In the genomic region with DNA sequence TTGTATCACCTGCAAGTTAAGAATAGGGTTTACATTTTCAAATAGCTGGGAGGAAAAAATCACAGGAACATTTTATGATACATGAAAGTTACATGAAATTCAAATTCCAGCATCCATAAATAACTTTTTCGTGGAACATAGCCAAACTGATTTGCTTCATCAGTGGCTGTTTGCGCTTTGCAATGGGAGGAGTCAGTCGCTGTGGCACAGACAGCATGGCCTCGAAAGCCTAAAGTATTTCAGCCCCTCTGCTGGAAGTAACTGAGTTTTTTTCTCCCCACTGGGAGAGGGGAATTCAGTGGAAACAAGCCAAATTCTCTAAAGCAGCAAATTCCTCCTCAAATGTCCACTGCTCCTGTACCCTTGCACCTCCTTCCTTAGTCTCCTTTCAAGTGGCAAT, we compare ENCODE assay signal across 18 cellular contexts.
DNase-seq lines count a peak whose midpoint lies in the region; ATAC-seq and TF ChIP-seq lines count a peak whose summit lies in the region.
"Had no signal": no experiment of that assay in that cellular context is flagged by ENCODE, and none has a peak within 500 bp of the region (broad histone marks: within the 10 kb centered on the region; RNA-seq: fewer than 3 reads in every experiment).

No MANE protein-coding gene starts in this region.

- ATAC-seq in Right ventricle myocardium superior (ENCODE audit: poor library complexity): peak; percentile 66
- ATAC-seq in HG02981 (IDR thresholded peaks at IDR 0.05; ENCODE audit: unreplicated experiment): no peak
- ATAC-seq: GM23338, HCT116 had no signal

- no peak for TF ChIP-seq CTCF in astrocyte of the cerebellum (IDR thresholded peaks at IDR 0.05; ENCODE audit: low read depth, low read length, missing control alignments)
- no peak for TF ChIP-seq CTCF in fibroblast of pulmonary artery (IDR thresholded peaks at IDR 0.05; ENCODE audit: low read length, missing control alignments)

- intact Hi-C loops in Right ventricle myocardium superior (cut with DNase I): loop anchor here (10.0 kb wide), 2 partner anchors 412 to 1492 kb away; no protein-coding TSS in a partner anchor
- intact Hi-C loops in cardiac septum (cut with DNase I): loop anchor here (5.0 kb wide), 1 partner anchor 1495 kb away; no protein-coding TSS in a partner anchor

- no peak overlapping the region for H3K4me3 ChIP-seq in astrocyte of the cerebellum (ENCODE audit: low read depth, low read length)
- H3K4me3 ChIP-seq in fibroblast of pulmonary artery (replicated peaks; ENCODE audit: low read depth, low read length): no peak overlapping the region
- H3K4me3 ChIP-seq: GM23338, PC-9 had no signal

- in situ Hi-C loops in astrocyte of the cerebellum (cut with HindIII; ENCODE audit: low sequenced_read_pairs): no loop called here

- DNase-seq in Right ventricle myocardium superior (no peak), cardiac septum (ENCODE audit: low spot score) (no peak), astrocyte of the cerebellum (ENCODE audit: low read depth) (peak; percentile 24), fibroblast of pulmonary artery (ENCODE audit: low read depth) (peak; percentile 14), superior temporal gyrus (ENCODE audit: extremely low spot score) (peak; percentile 19), SK-N-DZ (ENCODE audit: low spot score) (no peak), foreskin melanocyte (no peak)
- DNase-seq: C1 segment of cervical spinal cord, DMS 273 treated with DMSO at 0.1 percent for 48 hours, GF-D8, KG1, NCI-H1436 treated with DMSO at 0.1 percent for 48 hours, NCI-H2081, NCI-H774, PC-9 had no signal

Comparison
In these comparisons a context has a peak if more than half of its experiments do, and no peak if none do; other contexts are left out.
1. DNase-seq: peak in astrocyte of the cerebellum (single experiment), fibroblast of pulmonary artery (single experiment) and superior temporal gyrus (single experiment); none in Right ventricle myocardium superior (single experiment), cardiac septum (single experiment), SK-N-DZ (single experiment) and foreskin melanocyte (single experiment).